ENCODE assay signal across 8 cellular contexts in the genomic region with DNA sequence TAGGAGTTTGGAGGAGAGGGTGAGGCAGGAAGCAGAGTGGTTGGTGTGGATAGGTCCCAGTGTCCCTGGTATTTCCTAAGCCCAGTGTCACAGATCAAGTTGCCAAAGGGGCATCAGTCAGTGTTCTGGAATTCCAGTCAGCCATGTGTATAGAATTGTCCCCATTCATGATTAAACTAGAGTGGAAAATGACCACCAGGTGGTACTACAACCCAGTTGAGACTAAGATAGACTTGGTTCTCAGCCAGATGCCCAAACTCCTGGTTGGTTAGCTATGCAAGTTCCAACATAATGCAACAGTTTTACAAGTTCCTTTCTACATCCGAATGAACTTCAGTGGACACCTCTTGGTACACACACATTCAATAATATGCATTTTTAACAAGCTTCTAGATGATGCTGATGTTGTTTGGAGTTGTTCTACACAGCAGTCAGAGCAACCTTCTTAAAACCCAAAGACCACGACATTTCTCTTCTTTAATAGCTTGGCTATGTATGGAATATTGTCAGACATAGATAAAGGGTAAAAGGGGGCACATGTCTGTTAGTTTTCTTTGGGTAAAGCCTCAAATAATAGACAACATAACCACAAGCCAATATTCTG. TPM values are rescaled to one million over a fixed set of nuclear protein-coding genes. Genes with fewer than 3 reads are reported as not detected.
DNase-seq lines count a peak whose midpoint lies in the region; ATAC-seq and TF ChIP-seq lines count a peak whose summit lies in the region.

No MANE protein-coding gene starts in this region.

- 41 to 42% methylated on average over 2 of the region's 2 CpGs for WGBS in body of pancreas, 2 donors

- no peaks in the 10 kb centered on the region for H3K9me3 ChIP-seq in body of pancreas

- no peak overlapping the region for H3K4me3 ChIP-seq in body of pancreas

- CTCF ChIA-PET in GM10248 (lab: Yijun Ruan, JAX) = interaction anchor here (0.7 to 1.4 kb wide), 6 partner anchors 9 to 404 kb away, joined by 3 to 11 read pairs (median 4); a partner anchor contains a TSS

- no peaks in the 10 kb centered on the region for H3K27me3 ChIP-seq in body of pancreas

- no peaks in the 10 kb centered on the region for H3K36me3 ChIP-seq in body of pancreas (replicated peaks in 1 of 2; ENCODE audit: insufficient read depth in 1 of 2, low read depth in 2 of 2)

- TF ChIP-seq CTCF in AG09319 (IDR thresholded peaks at IDR 0.05; ENCODE audit: low read depth, low read length) (peak; percentile 50), GM10248 (IDR thresholded peaks at IDR 0.05; ENCODE audit: control extremely low read depth, extremely low read depth, low read depth, missing control alignments) (peak; percentile 40), body of pancreas (IDR thresholded peaks at IDR 0.05) (peak; percentile 54 to 90 (median 83))

- intact Hi-C loops in body of pancreas (cut with DNase I) = no loop called here

- no peaks in the 10 kb centered on the region for H3K4me1 ChIP-seq in body of pancreas

- no peak overlapping the region for H3K27ac ChIP-seq in body of pancreas

- DNase-seq in AG09319 (ENCODE audit: extremely low read depth, low read depth) = peak; percentile 39
- DNase-seq in GM10248 (ENCODE audit: extremely low spot score) = peak; percentile 39
- DNase-seq in NCI-H524 treated with DMSO at 0.1 percent for 48 hours (lab: John Stamatoyannopoulos, UW) = peak; percentile 37
- peak; percentile 57 to 77 (median 66) for DNase-seq in body of pancreas
- DNase-seq in iris pigment epithelial cell (ENCODE audit: low read depth) = peak; percentile 77
- DNase-seq in stromal cell of bone marrow (ENCODE audit: low read depth) = peak; percentile 61

- TF ChIP-seq POLR2A in body of pancreas (IDR thresholded peaks at IDR 0.05) = no peak

- POLR2A ChIA-PET in GM10248 (lab: Yijun Ruan, JAX) = no interaction called here

- ATAC-seq in HG03520 (IDR thresholded peaks at IDR 0.05; ENCODE audit: unreplicated experiment) = peak; percentile 73
- peak; percentile 94 for ATAC-seq in body of pancreas
- no peak for ATAC-seq in HG03095 (IDR thresholded peaks at IDR 0.05; ENCODE audit: unreplicated experiment)

RNA-seq across cellular contexts. Expression of a gene that starts 8.4 kb away (rescaled TPM):
- total RNA-seq in body of pancreas = 10 to 100 TPM; 18.2 to 18.8 TPM

RNA-seq across cellular contexts. Expression of a gene that starts 9.3 kb away (rescaled TPM):
- 10 to 100 TPM in 1 of 2 donors, 1 to 10 TPM in 1; 6.3 to 21.8 TPM for total RNA-seq in body of pancreas
